In the genomic region with DNA sequence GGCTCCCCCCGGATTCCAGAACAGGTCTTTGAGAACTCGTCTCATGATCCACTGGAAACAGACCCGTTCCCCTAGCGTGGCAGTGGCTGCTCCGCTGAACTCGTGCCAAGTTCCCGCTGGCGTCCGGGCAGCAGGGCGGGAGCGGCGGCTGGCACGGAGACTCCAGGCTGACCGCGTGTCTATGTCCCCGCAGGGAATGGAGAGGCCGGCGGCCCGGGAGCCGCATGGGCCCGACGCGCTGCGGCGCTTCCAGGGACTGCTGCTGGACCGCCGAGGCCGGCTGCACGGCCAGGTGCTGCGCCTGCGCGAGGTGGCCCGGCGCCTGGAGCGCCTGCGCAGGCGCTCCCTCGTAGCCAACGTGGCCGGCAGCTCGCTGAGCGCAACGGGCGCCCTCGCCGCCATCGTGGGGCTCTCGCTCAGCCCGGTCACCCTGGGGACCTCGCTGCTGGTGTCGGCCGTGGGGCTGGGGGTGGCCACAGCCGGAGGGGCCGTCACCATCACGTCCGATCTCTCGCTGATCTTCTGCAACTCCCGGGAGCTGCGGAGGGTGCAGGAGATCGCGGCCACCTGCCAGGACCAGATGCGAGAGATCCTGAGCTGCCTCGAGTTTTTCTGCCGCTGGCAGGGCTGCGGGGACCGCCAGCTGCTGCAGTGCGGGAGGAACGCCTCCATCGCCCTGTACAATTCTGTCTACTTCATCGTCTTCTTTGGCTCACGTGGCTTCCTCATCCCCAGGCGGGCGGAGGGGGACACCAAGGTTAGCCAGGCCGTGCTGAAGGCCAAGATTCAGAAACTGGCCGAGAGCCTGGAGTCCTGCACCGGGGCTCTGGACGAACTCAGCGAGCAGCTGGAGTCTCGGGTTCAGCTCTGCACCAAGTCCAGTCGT, we compare ENCODE assay signal across 8 cellular contexts. TPM values are rescaled to one million over a fixed set of nuclear protein-coding genes. Genes with fewer than 3 reads are reported as not detected.
DNase-seq lines count a peak whose midpoint lies in the region; ATAC-seq and TF ChIP-seq lines count a peak whose summit lies in the region.

No MANE protein-coding gene starts in this region.

- intact Hi-C loops in activated CD4-positive, alpha-beta T cell treated with anti-CD3 and anti-CD28 coated beads, Interleukin-2, amount 10 ng/mL, durations not matched to agents 24 days and 14 days (cut with micrococcal nuclease): loop anchor here (5.0 kb wide), 4 partner anchors 110 to 425 kb away; no protein-coding TSS in a partner anchor

- no peaks in the 10 kb centered on the region for H3K9me3 Mint-ChIP-seq in activated CD4-positive, alpha-beta T cell treated with anti-CD3 and anti-CD28 coated beads, Interleukin-2, amount 10 ng/mL, durations not matched to agents 24 days and 14 days

- no peak for DNase-seq in AG04449 (ENCODE audit: low read depth, low spot score)
- DNase-seq in NCI-H2107 treated with DMSO at 0.1 percent for 48 hours (lab: John Stamatoyannopoulos, UW; ENCODE audit: unreplicated experiment): peak; percentile 68
- DNase-seq in activated CD4-positive, alpha-beta T cell treated with anti-CD3 and anti-CD28 coated beads, Interleukin-2, amount 10 ng/mL, durations not matched to agents 24 days and 14 days: peak; percentile 93
- DNase-seq in coronary artery (ENCODE audit: low spot score): peak; percentile 89
- DNase-seq in left lobe of liver (ENCODE audit: low spot score): peak; percentile 83
- peak; percentile 58 for DNase-seq in stimulated activated CD4-positive, alpha-beta T cell treated with anti-CD3 and anti-CD28 coated beads, Interleukin-2, amount 100 ng/mL, for 4 hours (ENCODE audit: low read depth)

- CTCF ChIA-PET in AG04449 (lab: Yijun Ruan, JAX): interaction anchor here (0.6 to 5.1 kb wide), 26 partner anchors 9 to 447 kb away, joined by 3 to 100 read pairs (median 6); partner anchors contain the start of gene DDX47

- peak overlapping the region; percentile 65 for H3K4me3 ChIP-seq in AG04449 (ENCODE audit: low read depth, low read length)
- peak overlapping the region; percentile 86 for H3K4me3 ChIP-seq in coronary artery

- peak overlapping the region; percentile 94 for H3K27ac Mint-ChIP-seq in activated CD4-positive, alpha-beta T cell treated with anti-CD3 and anti-CD28 coated beads, Interleukin-2, amount 10 ng/mL, durations not matched to agents 24 days and 14 days

- peak overlapping the region; percentile 89 for H3K4me3 Mint-ChIP-seq in activated CD4-positive, alpha-beta T cell treated with anti-CD3 and anti-CD28 coated beads, Interleukin-2, amount 10 ng/mL, durations not matched to agents 24 days and 14 days

- peak; percentile 5 for TF ChIP-seq CTCF in AG04449 (IDR thresholded peaks at IDR 0.05; ENCODE audit: insufficient read depth, low read length, missing control alignments)
- TF ChIP-seq CTCF in coronary artery (IDR thresholded peaks at IDR 0.05): no peak

- peak overlapping the region; percentile 94 to 99 for H3K27ac ChIP-seq in coronary artery

- no peaks in the 10 kb centered on the region for H3K27me3 Mint-ChIP-seq in activated CD4-positive, alpha-beta T cell treated with anti-CD3 and anti-CD28 coated beads, Interleukin-2, amount 10 ng/mL, durations not matched to agents 24 days and 14 days

- H3K36me3 Mint-ChIP-seq in activated CD4-positive, alpha-beta T cell treated with anti-CD3 and anti-CD28 coated beads, Interleukin-2, amount 10 ng/mL, durations not matched to agents 24 days and 14 days (ENCODE audit: low read depth): peaks cover 4% of the 10 kb centered on the region

- ATAC-seq in GM18511 (IDR thresholded peaks at IDR 0.05; ENCODE audit: unreplicated experiment) (peak; percentile 86), HG02970 (IDR thresholded peaks at IDR 0.05; ENCODE audit: low FRiP score, unreplicated experiment) (peak; percentile 79), left lobe of liver (peak; percentile 89)

- peaks cover 33% of the 10 kb centered on the region for H3K4me1 Mint-ChIP-seq in activated CD4-positive, alpha-beta T cell treated with anti-CD3 and anti-CD28 coated beads, Interleukin-2, amount 10 ng/mL, durations not matched to agents 24 days and 14 days

- POLR2A ChIA-PET in AG04449 (lab: Yijun Ruan, JAX): interaction anchor here (1.6 kb wide), 1 partner anchor 30 kb away, joined by 3 read pairs; no protein-coding TSS in a partner anchor

RNA-seq across cellular contexts. Expression of gene APOLD1, which starts 1.5 kb away (rescaled TPM):
- 4.1 and 5.2 TPM in 2 replicates for total RNA-seq in activated CD4-positive, alpha-beta T cell treated with anti-CD3 and anti-CD28 coated beads, Interleukin-2, amount 10 ng/mL, durations not matched to agents 24 days and 14 days
- 1.5 TPM for total RNA-seq in left lobe of liver

RNA-seq across cellular contexts. Expression of gene DDX47, which starts 26.2 kb away (rescaled TPM):
- 123 and 133 TPM in 2 replicates for total RNA-seq in activated CD4-positive, alpha-beta T cell treated with anti-CD3 and anti-CD28 coated beads, Interleukin-2, amount 10 ng/mL, durations not matched to agents 24 days and 14 days
- total RNA-seq in left lobe of liver: 22.7 TPM
